9 cellular contexts compared by ENCODE assay signal in genomic region chr2:153871231-153872221, GRCh38. TPM values are rescaled to one million over a fixed set of nuclear protein-coding genes. Genes with fewer than 3 reads are reported as not detected.
DNase-seq lines count a peak whose midpoint lies in the region; ATAC-seq and TF ChIP-seq lines count a peak whose summit lies in the region.
"Had no signal": no experiment of that assay in that cellular context is flagged by ENCODE, and none has a peak within 500 bp of the region (broad histone marks: within the 10 kb centered on the region; RNA-seq: fewer than 3 reads in every experiment).

Gene GALNT13, plus strand, starts transcription at chr2:153871922.

- H3K27ac ChIP-seq in tibial nerve (no peak within 1 kb of the TSS), osteoblast (ENCODE audit: low read depth, low read length) (no peak within 1 kb of the TSS)

- no peaks in the 10 kb centered on the region for H3K4me1 ChIP-seq in BE2C
- H3K4me1 ChIP-seq in tibial nerve: peaks cover 0 to 23% (median 2%) of the 10 kb centered on the region in 4 donors
- H3K4me1 ChIP-seq in osteoblast (ENCODE audit: insufficient read depth, low read length): no peaks in the 10 kb centered on the region

- no peak for TF ChIP-seq POLR2A in tibial nerve (IDR thresholded peaks at IDR 0.05)

- no peak within 1 kb of the TSS for H3K27ac Mint-ChIP-seq in stimulated activated effector memory CD8-positive, alpha-beta T cell treated with anti-CD3 and anti-CD28 coated beads, Interleukin-12 subunit alpha, Interleukin-12 subunit beta, amount 100 ng/mL, for 72 hours

- no peak for ATAC-seq in stimulated activated effector memory CD8-positive, alpha-beta T cell treated with anti-CD3 and anti-CD28 coated beads, Interleukin-12 subunit alpha, Interleukin-12 subunit beta, amount 100 ng/mL, for 72 hours

- TF ChIP-seq CTCF in BE2C (IDR thresholded peaks at IDR 0.05; ENCODE audit: low read depth, low read length) (peak; percentile 19; the same call in 1 of the 2 replicates), tibial nerve (IDR thresholded peaks at IDR 0.05) (no peak), osteoblast (IDR thresholded peaks at IDR 0.05; ENCODE audit: extremely low read depth, low read depth, low read length) (no peak)

- WGBS in tibial nerve, 2 donors: 2 to 3% methylated on average over 25 to 68 of the region's 93 CpGs

- H4K20me1 ChIP-seq in osteoblast (ENCODE audit: insufficient read depth, low read length): no peaks in the 10 kb centered on the region

- H3K79me2 ChIP-seq in osteoblast (ENCODE audit: insufficient read depth, low read length): no peaks in the 10 kb centered on the region

- H2AFZ ChIP-seq in osteoblast (ENCODE audit: low read length): no peak within 1 kb of the TSS

- TF ChIP-seq EP300 in tibial nerve (IDR thresholded peaks at IDR 0.05): no peak

- peak within 1 kb of the TSS; percentile 69 for H3K4me3 ChIP-seq in BE2C (ENCODE audit: low read depth, low read length)
- peak within 1 kb of the TSS in 3 of 4 donors; percentile 19 to 46 (median 26) for H3K4me3 ChIP-seq in tibial nerve
- no peak within 1 kb of the TSS for H3K4me3 ChIP-seq in osteoblast (ENCODE audit: insufficient read depth, low read length)

- no peak within 1 kb of the TSS for H3K4me2 ChIP-seq in osteoblast (ENCODE audit: insufficient read depth, low read length)

- H3K36me3 ChIP-seq in BE2C (no peaks in the 10 kb centered on the region), tibial nerve (no peaks in the 10 kb centered on the region), osteoblast (ENCODE audit: insufficient read depth, low read length) (no peaks in the 10 kb centered on the region)

- H3K9me3 Mint-ChIP-seq in stimulated activated effector memory CD8-positive, alpha-beta T cell treated with anti-CD3 and anti-CD28 coated beads, Interleukin-12 subunit alpha, Interleukin-12 subunit beta, amount 100 ng/mL, for 72 hours: peaks cover 8% of the 10 kb centered on the region

- peak; percentile 88 for DNase-seq in BE2C
- peak; percentile 46 for DNase-seq in NCI-H2029 treated with DMSO at 0.1 percent for 48 hours (lab: John Stamatoyannopoulos, UW)
- peak; percentile 81 for DNase-seq in astrocyte of the hippocampus (ENCODE audit: low read depth, low spot score)
- peak; percentile 97 for DNase-seq in islet precursor cell
- DNase-seq in tibial nerve (ENCODE audit: low spot score in 2 of 2): no peak
- DNase-seq in stimulated activated effector memory CD8-positive, alpha-beta T cell treated with anti-CD3 and anti-CD28 coated beads, Interleukin-12 subunit alpha, Interleukin-12 subunit beta, amount 100 ng/mL, for 72 hours (ENCODE audit: low spot score in 2 of 2): no peak
- no peak for DNase-seq in activated effector memory CD4-positive, alpha-beta T cell treated with anti-CD3 and anti-CD28 coated beads, Interleukin-2, amount 50 U/mL, for 16 hours
- no peak for DNase-seq in osteoblast (ENCODE audit: insufficient read length, low spot score, missing footprints)
- DNase-seq: DND-41 had no signal

- H3K9me3 ChIP-seq in BE2C: no peaks in the 10 kb centered on the region
- no peaks in the 10 kb centered on the region for H3K9me3 ChIP-seq in tibial nerve
- H3K9me3 ChIP-seq in osteoblast (ENCODE audit: low read depth, low read length): no peaks in the 10 kb centered on the region

- H3K27me3 ChIP-seq in BE2C (no peaks in the 10 kb centered on the region), tibial nerve (peaks cover 0 to 26% of the 10 kb centered on the region in 2 donors), osteoblast (ENCODE audit: insufficient read depth, low read length) (no peaks in the 10 kb centered on the region)

- H3K4me1 Mint-ChIP-seq in stimulated activated effector memory CD8-positive, alpha-beta T cell treated with anti-CD3 and anti-CD28 coated beads, Interleukin-12 subunit alpha, Interleukin-12 subunit beta, amount 100 ng/mL, for 72 hours: peaks cover 6% of the 10 kb centered on the region

- no peak within 1 kb of the TSS for H3K4me3 Mint-ChIP-seq in stimulated activated effector memory CD8-positive, alpha-beta T cell treated with anti-CD3 and anti-CD28 coated beads, Interleukin-12 subunit alpha, Interleukin-12 subunit beta, amount 100 ng/mL, for 72 hours

- H3K36me3 Mint-ChIP-seq in stimulated activated effector memory CD8-positive, alpha-beta T cell treated with anti-CD3 and anti-CD28 coated beads, Interleukin-12 subunit alpha, Interleukin-12 subunit beta, amount 100 ng/mL, for 72 hours: no peaks in the 10 kb centered on the region

RNA-seq across cellular contexts. Expression of gene GALNT13, which starts in this region (rescaled TPM):
- polyA plus RNA-seq in BE2C (2012; ENCODE audit: insufficient read depth, insufficient read length, low read depth): 7.5 TPM
- total RNA-seq in tibial nerve (1 to 10 TPM in 2 of 4 donors, under 1 TPM in 1, not detected in 1; under 0.01 to 3.1 (median 1.3) TPM), osteoblast (under 0.01 and 0.36 TPM in 2 replicates)

Comparison
In these comparisons a context has a peak if more than half of its experiments do, and no peak if none do; other contexts are left out.
1. DNase-seq: peak in BE2C (single experiment), NCI-H2029 treated with DMSO at 0.1 percent for 48 hours (single experiment), astrocyte of the hippocampus (single experiment) and islet precursor cell (single experiment); none in tibial nerve (0 of 2), stimulated activated effector memory CD8-positive, alpha-beta T cell treated with anti-CD3 and anti-CD28 coated beads, Interleukin-12 subunit alpha, Interleukin-12 subunit beta, amount 100 ng/mL, for 72 hours (0 of 2), activated effector memory CD4-positive, alpha-beta T cell treated with anti-CD3 and anti-CD28 coated beads, Interleukin-2, amount 50 U/mL, for 16 hours (single experiment) and osteoblast (single experiment).